In genomic region chr18:36066731-36067117, GRCh38 we compare ENCODE assay signal across 7 cellular contexts. TPM values are rescaled to one million over a fixed set of nuclear protein-coding genes. Genes with fewer than 3 reads are reported as not detected.
DNase-seq lines count a peak whose midpoint lies in the region; ATAC-seq, FAIRE-seq and TF ChIP-seq lines count a peak whose summit lies in the region.

No MANE protein-coding gene starts in this region.

- no peak for TF ChIP-seq POLR2A in GM18505 (IDR thresholded peaks at IDR 0.05; ENCODE audit: borderline replicate concordance, extremely low read depth, insufficient read depth, insufficient read length)

- H3K36me3 ChIP-seq in fibroblast of lung (ENCODE audit: control insufficient read depth, insufficient read depth, low read length) (no peaks in the 10 kb centered on the region), parathyroid adenoma (ENCODE audit: control insufficient read depth, insufficient read depth, low read length) (no peaks in the 10 kb centered on the region)

- FAIRE-seq in D721Med (lab: Jason Lieb, UNC): no peak

- H3K27ac ChIP-seq in fibroblast of lung (ENCODE audit: insufficient read depth, low read length) (peak overlapping the region; percentile 97), parathyroid adenoma (peak overlapping the region; percentile 68)

- H3K4me1 ChIP-seq in fibroblast of lung (ENCODE audit: control insufficient read depth, extremely low read depth, insufficient read depth, low read length): no peaks in the 10 kb centered on the region
- peaks cover 3% of the 10 kb centered on the region for H3K4me1 ChIP-seq in parathyroid adenoma

- H3K79me2 ChIP-seq in fibroblast of lung (ENCODE audit: control insufficient read depth, insufficient read depth, low read length) (peaks cover 49% of the 10 kb centered on the region), parathyroid adenoma (peaks cover 24% of the 10 kb centered on the region)

- H2AFZ ChIP-seq in fibroblast of lung (ENCODE audit: low read length) (peak overlapping the region; percentile 91), parathyroid adenoma (peak overlapping the region; percentile 76)

- no peaks in the 10 kb centered on the region for H3K9me3 ChIP-seq in fibroblast of lung (ENCODE audit: control insufficient read depth, insufficient read depth, low read depth, low read length)
- no peaks in the 10 kb centered on the region for H3K9me3 ChIP-seq in parathyroid adenoma (ENCODE audit: control insufficient read depth, low read length)

- in situ Hi-C loops in SK-MEL-5 (cut with HindIII; ENCODE audit: low pct_unique_long_range_greater_than_20kb, low sequenced_read_pairs): no loop called here

- H3K27me3 ChIP-seq in fibroblast of lung (ENCODE audit: control insufficient read depth, insufficient read depth, low read length) (no peaks in the 10 kb centered on the region), parathyroid adenoma (ENCODE audit: control insufficient read depth, insufficient read depth, low read length) (no peaks in the 10 kb centered on the region)

- DNase-seq in SK-MEL-5 (ENCODE audit: low read depth, low spot score) (peak; percentile 2), fibroblast of lung (ENCODE audit: low read depth in 2 of 2) (no peak), hippocampal formation (lab: John Stamatoyannopoulos, UW) (no peak), D721Med (ENCODE audit: insufficient read length, low spot score) (no peak)

- peak overlapping the region; percentile 98 for H3K4me2 ChIP-seq in fibroblast of lung (ENCODE audit: extremely low read depth, insufficient read depth, low read length)
- H3K4me2 ChIP-seq in parathyroid adenoma (ENCODE audit: low read length): peak overlapping the region; percentile 54

- ATAC-seq in GM18505 (IDR thresholded peaks at IDR 0.05; ENCODE audit: unreplicated experiment) (peak; percentile 6), HG02763 (IDR thresholded peaks at IDR 0.05; ENCODE audit: unreplicated experiment) (peak; percentile 1)

- peak overlapping the region; percentile 64 to 100 (median 87) for H3K4me3 ChIP-seq in fibroblast of lung (replicated peaks in 1 of 4; ENCODE audit: control extremely low read depth in 1 of 4, insufficient read depth in 1 of 4, low read depth in 3 of 4, low read length in 4 of 4)
- peak overlapping the region; percentile 82 for H3K4me3 ChIP-seq in parathyroid adenoma (ENCODE audit: low read depth, low read length)

- peaks cover 2% of the 10 kb centered on the region for H4K20me1 ChIP-seq in fibroblast of lung (ENCODE audit: control insufficient read depth, extremely low read depth, insufficient read depth, low read length)

- no peak for TF ChIP-seq CTCF in fibroblast of lung (conservative IDR thresholded peaks at IDR 0.05 in 1 of 2, IDR thresholded peaks at IDR 0.05 in 1 of 2; ENCODE audit: low read depth in 1 of 2, low read length in 2 of 2)
- TF ChIP-seq CTCF in parathyroid adenoma (IDR thresholded peaks at IDR 0.05): no peak
- TF ChIP-seq CTCF in D721Med (IDR thresholded peaks at IDR 0.05; ENCODE audit: insufficient read depth, missing control alignments): no peak

- H3K9ac ChIP-seq in fibroblast of lung (ENCODE audit: insufficient read depth, low read length) (peak overlapping the region; percentile 96), parathyroid adenoma (peak overlapping the region; percentile 89)

RNA-seq across cellular contexts. Expression of gene RPRD1A, which starts 0.6 kb away (rescaled TPM):
- total RNA-seq in SK-MEL-5 (2014; rRNA removed; shearing (Covaris generic)): 58.5 TPM in 2 replicates
- 28.2 and 35.1 TPM in 2 replicates for polyA plus RNA-seq in SK-MEL-5 (2015; cell fraction: cytosol; rRNA removed)
- polyA plus RNA-seq in SK-MEL-5 (2015; cell fraction: nucleus; rRNA removed): 136 and 159 TPM in 2 replicates
- total RNA-seq in fibroblast of lung: 38.0 and 46.2 TPM in 2 replicates
- polyA plus RNA-seq in fibroblast of lung: 25.6 and 36.4 TPM in 2 replicates
- 22.2 and 28.9 TPM in 2 replicates for polyA plus RNA-seq in fibroblast of lung (2012)
- polyA minus RNA-seq in fibroblast of lung (ENCODE audit: low replicate concordance): 6.0 and 7.3 TPM in 2 replicates
